Comparison of ENCODE assay signal across 12 cellular contexts in the genomic region with DNA sequence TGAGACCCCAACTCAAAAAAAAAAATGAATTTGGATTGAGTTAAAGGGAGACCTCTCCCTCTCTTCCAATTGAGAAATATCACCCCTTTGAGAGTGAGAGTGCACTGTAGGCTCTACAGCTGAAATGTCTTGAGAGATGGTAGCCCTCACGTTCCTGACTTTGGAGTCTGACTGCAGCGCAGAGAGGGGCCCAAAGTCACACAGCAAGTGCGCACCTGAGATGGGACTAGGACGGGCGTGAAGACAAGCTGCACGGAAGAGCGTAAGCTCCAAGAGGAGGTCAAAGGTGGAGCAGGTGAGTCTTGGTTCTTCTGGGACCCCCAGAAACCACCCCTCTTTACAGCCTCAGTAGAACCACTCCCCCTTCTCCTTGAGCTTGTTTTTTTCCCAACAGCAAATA. TPM values are rescaled to one million over a fixed set of nuclear protein-coding genes. Genes with fewer than 3 reads are reported as not detected.
DNase-seq lines count a peak whose midpoint lies in the region; ATAC-seq and TF ChIP-seq lines count a peak whose summit lies in the region.
"Had no signal": no experiment of that assay in that cellular context is flagged by ENCODE, and none has a peak within 500 bp of the region (broad histone marks: within the 10 kb centered on the region; RNA-seq: fewer than 3 reads in every experiment).

No MANE protein-coding gene starts in this region.

- 92 to 100% methylated on average over 7 of the region's 7 CpGs for WGBS in endodermal cell (ENCODE audit: insufficient coverage in 1 of 2, insufficient read length in 1 of 2), 2 experiments

- CTCF ChIA-PET in activated CD4-positive, alpha-beta T cell treated with anti-CD3 and anti-CD28 coated beads, Interleukin-2, amount 10 ng/mL, durations not matched to agents 7 days and 5 days (lab: Charles Lee): interaction anchor here (0.7 to 1.7 kb wide), 9 partner anchors 10 to 218 kb away, joined by 3 to 16 read pairs (median 4); a partner anchor contains a TSS

- POLR2A ChIA-PET in activated CD4-positive, alpha-beta T cell treated with anti-CD3 and anti-CD28 coated beads, Interleukin-2, amount 10 ng/mL, durations not matched to agents 7 days and 5 days (lab: Charles Lee): interaction anchor here (0.6 to 1.0 kb wide), 2 partner anchors 23 to 34 kb away, joined by 4 read pairs; no protein-coding TSS in a partner anchor

- H3K4me3 Mint-ChIP-seq in activated CD4-positive, alpha-beta T cell treated with anti-CD3 and anti-CD28 coated beads, Interleukin-2, amount 10 ng/mL, durations not matched to agents 7 days and 5 days: peak overlapping the region; percentile 97
- peak overlapping the region; percentile 99 for H3K4me3 Mint-ChIP-seq in T-helper 2 cell treated with Interferon-gamma antibody and Interleukin-4, amounts not matched to agents 5 μg/mL and 100 μg/mL, for 36 hours
- H3K4me3 Mint-ChIP-seq in endodermal cell: no peak overlapping the region
- H3K4me3 Mint-ChIP-seq in stimulated activated memory B cell treated with anti-CD40 and anti-IgM and Interleukin-4, amounts not matched to agents 10 μg/mL and 1 μg/mL and 100 μg/mL, for 72 hours: peak overlapping the region; percentile 63

- H3K4me1 Mint-ChIP-seq in activated CD4-positive, alpha-beta T cell treated with anti-CD3 and anti-CD28 coated beads, Interleukin-2, amount 10 ng/mL, durations not matched to agents 7 days and 5 days: peaks cover 55% of the 10 kb centered on the region
- H3K4me1 Mint-ChIP-seq in T-helper 2 cell treated with Interferon-gamma antibody and Interleukin-4, amounts not matched to agents 5 μg/mL and 100 μg/mL, for 36 hours (ENCODE audit: low read depth): peaks cover 35% of the 10 kb centered on the region
- peaks cover 46% of the 10 kb centered on the region for H3K4me1 Mint-ChIP-seq in endodermal cell
- peaks cover 24% of the 10 kb centered on the region for H3K4me1 Mint-ChIP-seq in stimulated activated memory B cell treated with anti-CD40 and anti-IgM and Interleukin-4, amounts not matched to agents 10 μg/mL and 1 μg/mL and 100 μg/mL, for 72 hours

- peaks cover 13% of the 10 kb centered on the region for H3K4me1 ChIP-seq in endodermal cell (ENCODE audit: control insufficient read depth, insufficient read depth, low read length)

- H3K9ac ChIP-seq in endodermal cell (ENCODE audit: extremely low read depth, low read length, poor library complexity, severe bottlenecking): no peak overlapping the region

- H3K4me3 ChIP-seq in endodermal cell (ENCODE audit: low read length): no peak overlapping the region

- H3K27ac Mint-ChIP-seq in activated CD4-positive, alpha-beta T cell treated with anti-CD3 and anti-CD28 coated beads, Interleukin-2, amount 10 ng/mL, durations not matched to agents 7 days and 5 days: peak overlapping the region; percentile 95
- peak overlapping the region; percentile 97 for H3K27ac Mint-ChIP-seq in T-helper 2 cell treated with Interferon-gamma antibody and Interleukin-4, amounts not matched to agents 5 μg/mL and 100 μg/mL, for 36 hours
- peak overlapping the region; percentile 26 for H3K27ac Mint-ChIP-seq in endodermal cell
- peak overlapping the region; percentile 84 for H3K27ac Mint-ChIP-seq in stimulated activated memory B cell treated with anti-CD40 and anti-IgM and Interleukin-4, amounts not matched to agents 10 μg/mL and 1 μg/mL and 100 μg/mL, for 72 hours

- no peaks in the 10 kb centered on the region for H3K9me3 Mint-ChIP-seq in activated CD4-positive, alpha-beta T cell treated with anti-CD3 and anti-CD28 coated beads, Interleukin-2, amount 10 ng/mL, durations not matched to agents 7 days and 5 days
- no peaks in the 10 kb centered on the region for H3K9me3 Mint-ChIP-seq in T-helper 2 cell treated with Interferon-gamma antibody and Interleukin-4, amounts not matched to agents 5 μg/mL and 100 μg/mL, for 36 hours
- H3K9me3 Mint-ChIP-seq in endodermal cell: no peaks in the 10 kb centered on the region
- H3K9me3 Mint-ChIP-seq in stimulated activated memory B cell treated with anti-CD40 and anti-IgM and Interleukin-4, amounts not matched to agents 10 μg/mL and 1 μg/mL and 100 μg/mL, for 72 hours: no peaks in the 10 kb centered on the region

- H3K9me3 ChIP-seq in endodermal cell (ENCODE audit: control insufficient read depth, low read length): no peaks in the 10 kb centered on the region
- H3K9me3 ChIP-seq: Caco-2 had no signal

- H3K36me3 Mint-ChIP-seq in activated CD4-positive, alpha-beta T cell treated with anti-CD3 and anti-CD28 coated beads, Interleukin-2, amount 10 ng/mL, durations not matched to agents 7 days and 5 days (ENCODE audit: low read depth): peaks cover 44% of the 10 kb centered on the region
- peaks cover 32% of the 10 kb centered on the region for H3K36me3 Mint-ChIP-seq in T-helper 2 cell treated with Interferon-gamma antibody and Interleukin-4, amounts not matched to agents 5 μg/mL and 100 μg/mL, for 36 hours (ENCODE audit: low read depth)
- H3K36me3 Mint-ChIP-seq in endodermal cell (ENCODE audit: low read depth): no peaks in the 10 kb centered on the region
- H3K36me3 Mint-ChIP-seq in stimulated activated memory B cell treated with anti-CD40 and anti-IgM and Interleukin-4, amounts not matched to agents 10 μg/mL and 1 μg/mL and 100 μg/mL, for 72 hours: no peaks in the 10 kb centered on the region

- H3K27me3 ChIP-seq in endodermal cell (ENCODE audit: control insufficient read depth, insufficient read depth, low read length, poor library complexity, severe bottlenecking): no peaks in the 10 kb centered on the region

- no peaks in the 10 kb centered on the region for H3K36me3 ChIP-seq in endodermal cell (ENCODE audit: control insufficient read depth, insufficient read depth, low read length)

- no peak for DNase-seq in activated CD4-positive, alpha-beta T cell treated with anti-CD3 and anti-CD28 coated beads, Interleukin-2, amount 10 ng/mL, durations not matched to agents 7 days and 5 days
- no peak for DNase-seq in activated CD4-positive, alpha-beta T cell treated with anti-CD3 and anti-CD28 coated beads, Interleukin-2, amount 50 U/mL, for 4 hours
- no peak for DNase-seq in T-helper 2 cell treated with Interferon-gamma antibody and Interleukin-4, amounts not matched to agents 5 μg/mL and 100 μg/mL, for 36 hours (ENCODE audit: low spot score)
- DNase-seq in endodermal cell: no peak
- no peak for DNase-seq in germinal center (ENCODE audit: low spot score)
- DNase-seq in NCI-H1694 treated with DMSO at 0.1 percent for 48 hours (lab: John Stamatoyannopoulos, UW): no peak
- no peak for DNase-seq in NCI-H1436 (lab: John Stamatoyannopoulos, UW)
- DNase-seq: amniotic stem cell, Caco-2, Right ventricle myocardium superior, T1000 had no signal

- no peak for ATAC-seq in stimulated activated memory B cell treated with anti-CD40 and anti-IgM and Interleukin-4, amounts not matched to agents 10 μg/mL and 1 μg/mL and 100 μg/mL, for 72 hours

- H3K27me3 Mint-ChIP-seq in activated CD4-positive, alpha-beta T cell treated with anti-CD3 and anti-CD28 coated beads, Interleukin-2, amount 10 ng/mL, durations not matched to agents 7 days and 5 days: no peaks in the 10 kb centered on the region
- no peaks in the 10 kb centered on the region for H3K27me3 Mint-ChIP-seq in T-helper 2 cell treated with Interferon-gamma antibody and Interleukin-4, amounts not matched to agents 5 μg/mL and 100 μg/mL, for 36 hours (ENCODE audit: low read depth)
- no peaks in the 10 kb centered on the region for H3K27me3 Mint-ChIP-seq in endodermal cell (ENCODE audit: insufficient read depth)
- no peaks in the 10 kb centered on the region for H3K27me3 Mint-ChIP-seq in stimulated activated memory B cell treated with anti-CD40 and anti-IgM and Interleukin-4, amounts not matched to agents 10 μg/mL and 1 μg/mL and 100 μg/mL, for 72 hours

- H3K27ac ChIP-seq in endodermal cell (ENCODE audit: low read depth, low read length): no peak overlapping the region

- no peak for TF ChIP-seq CTCF in endodermal cell (conservative IDR thresholded peaks at IDR 0.05)

RNA-seq across cellular contexts. Expression of a gene that starts 0.6 kb away (rescaled TPM):
- total RNA-seq in activated CD4-positive, alpha-beta T cell treated with anti-CD3 and anti-CD28 coated beads, Interleukin-2, amount 10 ng/mL, durations not matched to agents 7 days and 5 days: 10 to 100 TPM; 87.3 to 92.7 TPM
- under 1 TPM; 0.44 to 0.68 TPM for total RNA-seq in endodermal cell
- 0.18 TPM for polyA plus RNA-seq in endodermal cell (2013, experiment 1 of 2)
- polyA plus RNA-seq in endodermal cell (2013, experiment 2 of 2): 0.12 TPM

RNA-seq across cellular contexts. Expression of a gene that starts 39.8 kb away (rescaled TPM):
- 10 to 100 TPM; 87.9 to 97.0 TPM for total RNA-seq in activated CD4-positive, alpha-beta T cell treated with anti-CD3 and anti-CD28 coated beads, Interleukin-2, amount 10 ng/mL, durations not matched to agents 7 days and 5 days
- total RNA-seq in endodermal cell: 10 to 100 TPM; 98.9 to 99.9 TPM
- polyA plus RNA-seq in endodermal cell (2013, experiment 1 of 2): 94.9 TPM
- polyA plus RNA-seq in endodermal cell (2013, experiment 2 of 2): 93.6 TPM

Comparison
In these comparisons a context has a peak if more than half of its experiments do, and no peak if none do; other contexts are left out.
1. H3K27ac Mint-ChIP-seq: peak in every context shown above with its lines; median percentile 97 in T-helper 2 cell treated with Interferon-gamma antibody and Interleukin-4, amounts not matched to agents 5 μg/mL and 100 μg/mL, for 36 hours; 95 in activated CD4-positive, alpha-beta T cell treated with anti-CD3 and anti-CD28 coated beads, Interleukin-2, amount 10 ng/mL, durations not matched to agents 7 days and 5 days; 84 in stimulated activated memory B cell treated with anti-CD40 and anti-IgM and Interleukin-4, amounts not matched to agents 10 μg/mL and 1 μg/mL and 100 μg/mL, for 72 hours; 26 in endodermal cell.
2. RNA of a gene that starts 0.6 kb away (total RNA-seq): 87.3 to 92.7 TPM in activated CD4-positive, alpha-beta T cell treated with anti-CD3 and anti-CD28 coated beads, Interleukin-2, amount 10 ng/mL, durations not matched to agents 7 days and 5 days; 0.44 to 0.68 TPM in endodermal cell; every median in the first group is over 10 times any median in the second.